Comparison of ENCODE assay signal across 9 cellular contexts in the genomic region with DNA sequence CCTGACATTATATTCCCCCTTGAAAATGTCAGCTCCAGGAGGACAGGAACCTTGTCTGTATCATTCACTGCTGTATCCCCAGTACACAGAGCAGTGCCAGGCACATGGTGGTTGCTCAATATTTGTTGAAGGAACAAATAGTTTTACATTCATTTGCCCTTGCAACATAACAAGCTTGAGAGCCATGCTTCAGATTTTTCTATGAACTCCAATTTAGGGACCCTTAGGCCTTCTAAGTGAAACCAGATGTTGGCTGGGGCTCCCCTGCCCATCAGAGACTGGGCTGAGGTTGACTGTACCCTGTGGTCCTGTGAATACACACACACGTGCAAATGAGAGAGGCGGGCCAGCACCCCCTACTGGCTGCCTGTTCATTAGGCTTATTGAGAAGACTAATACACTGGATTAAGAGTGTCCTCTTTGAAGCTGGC.
DNase-seq lines count a peak whose midpoint lies in the region; ATAC-seq, FAIRE-seq and TF ChIP-seq lines count a peak whose summit lies in the region.
"Had no signal": no experiment of that assay in that cellular context is flagged by ENCODE, and none has a peak within 500 bp of the region (broad histone marks: within the 10 kb centered on the region; RNA-seq: fewer than 3 reads in every experiment).

No MANE protein-coding gene starts in this region.

- H3K27ac ChIP-seq in right atrium auricular region = no peak overlapping the region
- no peak overlapping the region for H3K27ac ChIP-seq in H1 (ENCODE audit: low read depth, low read length)

- peak; percentile 73 to 77 for TF ChIP-seq RAD21 in H1 (IDR thresholded peaks at IDR 0.05 in 1 of 2, conservative IDR thresholded peaks at IDR 0.05 in 1 of 2; ENCODE audit: low read depth in 2 of 2, low read length in 2 of 2)

- H3K23me2 ChIP-seq in H1 (ENCODE audit: low read depth, low read length) = no peaks in the 10 kb centered on the region

- H3K18ac ChIP-seq in H1 (ENCODE audit: extremely low read depth, low read length) = no peak overlapping the region

- peak; percentile 24 for FAIRE-seq in H1 (lab: Jason Lieb, UNC)

- no peak overlapping the region for H2BK120ac ChIP-seq in H1 (replicated peaks; ENCODE audit: low read depth, low read length)

- no peaks in the 10 kb centered on the region for H3K79me1 ChIP-seq in H1 (ENCODE audit: low read depth, low read length)

- intact Hi-C loops in Right ventricle myocardium inferior (cut with DNase I) = no loop called here

- H3K4ac ChIP-seq in H1 (replicated peaks; ENCODE audit: insufficient read length, low read depth, low read length) = no peak overlapping the region

- peak; percentile 90 for ATAC-seq in Right ventricle myocardium inferior
- no peak for ATAC-seq in HG03045 (IDR thresholded peaks at IDR 0.05; ENCODE audit: unreplicated experiment)
- ATAC-seq: activated T-cell treated with anti-CD3 and anti-CD28 coated beads, Interleukin-2, amount 50 U/mL, for 72 hours had no signal

- POLR2A ChIA-PET in H1 (lab: Charles Lee; ENCODE audit: partially characterized antibody) = no interaction called here

- H2BK12ac ChIP-seq in H1 (ENCODE audit: low read depth, low read length) = no peak overlapping the region

- H3K4me1 ChIP-seq in right atrium auricular region (no peaks in the 10 kb centered on the region), H1 (replicated peaks in 1 of 4; ENCODE audit: control insufficient read depth in 3 of 4, insufficient read depth in 4 of 4, low read length in 3 of 4) (no peaks in the 10 kb centered on the region)

- TF ChIP-seq CTCF in right atrium auricular region (IDR thresholded peaks at IDR 0.05) = no peak
- peak; percentile 65 to 80 (median 67) for TF ChIP-seq CTCF in H1 (IDR thresholded peaks at IDR 0.05; ENCODE audit: control extremely low read depth in 1 of 3, insufficient read depth in 1 of 3, low read depth in 1 of 3, low read length in 3 of 3)
- peak; percentile 67 for TF ChIP-seq CTCF in retinal pigment epithelial cell (conservative IDR thresholded peaks at IDR 0.05; ENCODE audit: low read depth, low read length)

- 23% methylated on average over 2 of the region's 2 CpGs; no CpG with 5 or more reads in 1 of the 2 experiments for WGBS in H1 (ENCODE audit: extremely low coverage in 1 of 2, insufficient coverage in 1 of 2, insufficient read length in 1 of 2, insufficient replicate concordance in 2 of 2, low coverage in 1 of 2, low lambda C conversion rate in 2 of 2, missing lambda C conversion rate in 1 of 2), 2 experiments

- no peak overlapping the region for H2AK5ac ChIP-seq in H1 (ENCODE audit: low read depth, low read length)

- no peak overlapping the region for H4K5ac ChIP-seq in H1 (ENCODE audit: insufficient read length, low read depth, low read length)

- no peak for TF ChIP-seq EP300 in H1 (IDR thresholded peaks at IDR 0.05; ENCODE audit: borderline replicate concordance in 1 of 2, low read depth in 2 of 2, low read length in 2 of 2)

- no peak overlapping the region for H3K4me2 ChIP-seq in H1 (ENCODE audit: insufficient read depth in 1 of 2, low read depth in 2 of 2, low read length in 2 of 2)

- no peaks in the 10 kb centered on the region for H4K20me1 ChIP-seq in H1 (replicated peaks in 1 of 2; ENCODE audit: control insufficient read depth in 1 of 2, insufficient read depth in 2 of 2, low read length in 2 of 2)

- H3K36me3 ChIP-seq in right atrium auricular region (no peaks in the 10 kb centered on the region), H1 (ENCODE audit: control insufficient read depth in 2 of 4, insufficient read depth in 4 of 4, low read length in 3 of 4) (no peaks in the 10 kb centered on the region)

- H3K27me3 ChIP-seq in right atrium auricular region (no peaks in the 10 kb centered on the region), H1 (replicated peaks in 1 of 4; ENCODE audit: control insufficient read depth in 3 of 4, extremely low read depth in 1 of 4, insufficient read depth in 3 of 4, low read length in 3 of 4) (no peaks in the 10 kb centered on the region)

- no peak overlapping the region for H2BK15ac ChIP-seq in H1 (ENCODE audit: low read length)

- no peak overlapping the region for H3K14ac ChIP-seq in H1 (ENCODE audit: insufficient read length)

- H3K9ac ChIP-seq in H1 (replicated peaks in 1 of 4; ENCODE audit: extremely low read depth in 1 of 4, low read depth in 3 of 4, low read length in 3 of 4) = no peak overlapping the region

- H3K4me3 ChIP-seq in right atrium auricular region (no peak overlapping the region), H1 (ENCODE audit: extremely low read depth in 1 of 4, insufficient read depth in 2 of 4, low read depth in 3 of 4, low read length in 4 of 4) (no peak overlapping the region), retinal pigment epithelial cell (ENCODE audit: low read length) (no peak overlapping the region)

- H2AFZ ChIP-seq in H1 (ENCODE audit: low read length) = no peak overlapping the region

- H3K79me2 ChIP-seq in H1 (ENCODE audit: control insufficient read depth in 1 of 2, insufficient read depth in 2 of 2, low read length in 2 of 2) = no peaks in the 10 kb centered on the region

- no peak overlapping the region for H4K91ac ChIP-seq in H1 (replicated peaks; ENCODE audit: insufficient read length, low read length)

- CTCF ChIA-PET in H1 (lab: Charles Lee; ENCODE audit: partially characterized antibody) = interaction anchor here (0.6 to 2.0 kb wide), 35 partner anchors 9 to 1732 kb away, joined by 3 to 13 read pairs (median 3); no protein-coding TSS in a partner anchor

- no peak for TF ChIP-seq POLR2A in H1 (IDR thresholded peaks at IDR 0.05; ENCODE audit: control extremely low read depth in 1 of 2, low read depth in 2 of 2, low read length in 2 of 2)

- H3K56ac ChIP-seq in H1 (replicated peaks; ENCODE audit: insufficient read length, low read depth, low read length) = no peak overlapping the region

- DNase-seq in Right ventricle myocardium inferior (ENCODE audit: missing footprints) (no peak), right atrium auricular region (ENCODE audit: low spot score) (no peak), M059J (ENCODE audit: low read depth) (peak; percentile 11), H1 (ENCODE audit: low read depth in 1 of 2, low spot score in 2 of 2) (peak; percentile 39 to 84), retinal pigment epithelial cell (ENCODE audit: low read depth) (no peak), NCI-H2227 treated with DMSO at 0.1 percent for 48 hours (lab: John Stamatoyannopoulos, UW) (no peak)
- no peak for DNase-seq in stimulated activated CD4-positive, alpha-beta T cell treated with anti-CD3 and anti-CD28 coated beads, Interleukin-4, amount 100 ng/mL, for 4 hours

- H3K9me3 ChIP-seq in right atrium auricular region (no peaks in the 10 kb centered on the region), H1 (ENCODE audit: insufficient read depth in 2 of 2, low read depth in 1 of 2, low read length in 1 of 2) (no peaks in the 10 kb centered on the region)

- no peak overlapping the region for H3K23ac ChIP-seq in H1 (ENCODE audit: insufficient read length)

- H2BK20ac ChIP-seq in H1 (ENCODE audit: low read length) = no peak overlapping the region

- no peak overlapping the region for H4K8ac ChIP-seq in H1 (ENCODE audit: extremely low read depth, insufficient read depth, low read length)

- H2BK5ac ChIP-seq in H1 (ENCODE audit: low read depth, low read length) = no peak overlapping the region

TF ChIP-seq in H1, 55 proteins besides CTCF, POLR2A, EP300 and RAD21:
- TF ChIP-seq JUND (IDR thresholded peaks at IDR 0.05; ENCODE audit: low read length) (no peak), SIN3A (conservative IDR thresholded peaks at IDR 0.05 in 1 of 2, IDR thresholded peaks at IDR 0.05 in 1 of 2; ENCODE audit: low read depth in 1 of 2, low read length in 2 of 2) (no peak), HDAC2 (IDR thresholded peaks at IDR 0.05; ENCODE audit: borderline replicate concordance in 1 of 2, low read depth in 2 of 2, low read length in 2 of 2) (no peak), CTBP2 (IDR thresholded peaks at IDR 0.05; ENCODE audit: borderline replicate concordance, insufficient read depth, insufficient read length, low read length) (no peak), BRCA1 (IDR thresholded peaks at IDR 0.05; ENCODE audit: low read depth, low read length) (no peak), CHD1 (IDR thresholded peaks at IDR 0.05; ENCODE audit: low read depth, low read length) (no peak), TCF12 (IDR thresholded peaks at IDR 0.05; ENCODE audit: low read depth, low read length) (0 out of 2 replicates have a peak, but pooled peaks have one; percentile 23), TAF1 (IDR thresholded peaks at IDR 0.05; ENCODE audit: low read depth, low read length) (no peak), SAP30 (IDR thresholded peaks at IDR 0.05; ENCODE audit: insufficient read depth, insufficient replicate concordance, low read length) (no peak), SP1 (IDR thresholded peaks at IDR 0.05; ENCODE audit: low read depth, low read length) (no peak), MAX (IDR thresholded peaks at IDR 0.05) (peak; percentile 73)
- TF ChIP-seq, protein P1, sequence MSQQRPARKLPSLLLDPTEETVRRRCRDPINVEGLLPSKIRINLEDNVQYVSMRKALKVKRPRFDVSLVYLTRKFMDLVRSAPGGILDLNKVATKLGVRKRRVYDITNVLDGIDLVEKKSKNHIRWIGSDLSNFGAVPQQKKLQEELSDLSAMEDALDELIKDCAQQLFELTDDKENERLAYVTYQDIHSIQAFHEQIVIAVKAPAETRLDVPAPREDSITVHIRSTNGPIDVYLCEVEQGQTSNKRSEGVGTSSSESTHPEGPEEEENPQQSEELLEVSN (IDR thresholded peaks at IDR 0.05) = 0 out of 2 replicates have a peak, but pooled peaks have one; percentile 30
TF ChIP-seq in H1: peak in this region for 3.

Comparison
In these comparisons a context has a peak if more than half of its experiments do, and no peak if none do; other contexts are left out.
1. DNase-seq: peak in M059J (single experiment) and H1 (2 of 2); none in Right ventricle myocardium inferior (single experiment), right atrium auricular region (single experiment), retinal pigment epithelial cell (single experiment), NCI-H2227 treated with DMSO at 0.1 percent for 48 hours (single experiment) and stimulated activated CD4-positive, alpha-beta T cell treated with anti-CD3 and anti-CD28 coated beads, Interleukin-4, amount 100 ng/mL, for 4 hours (0 of 2).
2. CTCF ChIP-seq: peak in H1 (3 of 3) and retinal pigment epithelial cell (single experiment); none in right atrium auricular region (0 of 2).